ENCODE assay signal across 1 cellular context in genomic region chr10:28676968-28677888, GRCh38.
TF ChIP-seq lines count a peak whose summit lies in the region.

Gene BAMBI, plus strand, starts transcription at chr10:28677521. Its CDS starts 377 bp downstream, at chr10:28677898.

TF ChIP-seq in K562, 482 proteins besides CTCF, POLR2A, EP300 and RAD21 (continued from another document and continues in another):
- TF ChIP-seq, protein P1, sequence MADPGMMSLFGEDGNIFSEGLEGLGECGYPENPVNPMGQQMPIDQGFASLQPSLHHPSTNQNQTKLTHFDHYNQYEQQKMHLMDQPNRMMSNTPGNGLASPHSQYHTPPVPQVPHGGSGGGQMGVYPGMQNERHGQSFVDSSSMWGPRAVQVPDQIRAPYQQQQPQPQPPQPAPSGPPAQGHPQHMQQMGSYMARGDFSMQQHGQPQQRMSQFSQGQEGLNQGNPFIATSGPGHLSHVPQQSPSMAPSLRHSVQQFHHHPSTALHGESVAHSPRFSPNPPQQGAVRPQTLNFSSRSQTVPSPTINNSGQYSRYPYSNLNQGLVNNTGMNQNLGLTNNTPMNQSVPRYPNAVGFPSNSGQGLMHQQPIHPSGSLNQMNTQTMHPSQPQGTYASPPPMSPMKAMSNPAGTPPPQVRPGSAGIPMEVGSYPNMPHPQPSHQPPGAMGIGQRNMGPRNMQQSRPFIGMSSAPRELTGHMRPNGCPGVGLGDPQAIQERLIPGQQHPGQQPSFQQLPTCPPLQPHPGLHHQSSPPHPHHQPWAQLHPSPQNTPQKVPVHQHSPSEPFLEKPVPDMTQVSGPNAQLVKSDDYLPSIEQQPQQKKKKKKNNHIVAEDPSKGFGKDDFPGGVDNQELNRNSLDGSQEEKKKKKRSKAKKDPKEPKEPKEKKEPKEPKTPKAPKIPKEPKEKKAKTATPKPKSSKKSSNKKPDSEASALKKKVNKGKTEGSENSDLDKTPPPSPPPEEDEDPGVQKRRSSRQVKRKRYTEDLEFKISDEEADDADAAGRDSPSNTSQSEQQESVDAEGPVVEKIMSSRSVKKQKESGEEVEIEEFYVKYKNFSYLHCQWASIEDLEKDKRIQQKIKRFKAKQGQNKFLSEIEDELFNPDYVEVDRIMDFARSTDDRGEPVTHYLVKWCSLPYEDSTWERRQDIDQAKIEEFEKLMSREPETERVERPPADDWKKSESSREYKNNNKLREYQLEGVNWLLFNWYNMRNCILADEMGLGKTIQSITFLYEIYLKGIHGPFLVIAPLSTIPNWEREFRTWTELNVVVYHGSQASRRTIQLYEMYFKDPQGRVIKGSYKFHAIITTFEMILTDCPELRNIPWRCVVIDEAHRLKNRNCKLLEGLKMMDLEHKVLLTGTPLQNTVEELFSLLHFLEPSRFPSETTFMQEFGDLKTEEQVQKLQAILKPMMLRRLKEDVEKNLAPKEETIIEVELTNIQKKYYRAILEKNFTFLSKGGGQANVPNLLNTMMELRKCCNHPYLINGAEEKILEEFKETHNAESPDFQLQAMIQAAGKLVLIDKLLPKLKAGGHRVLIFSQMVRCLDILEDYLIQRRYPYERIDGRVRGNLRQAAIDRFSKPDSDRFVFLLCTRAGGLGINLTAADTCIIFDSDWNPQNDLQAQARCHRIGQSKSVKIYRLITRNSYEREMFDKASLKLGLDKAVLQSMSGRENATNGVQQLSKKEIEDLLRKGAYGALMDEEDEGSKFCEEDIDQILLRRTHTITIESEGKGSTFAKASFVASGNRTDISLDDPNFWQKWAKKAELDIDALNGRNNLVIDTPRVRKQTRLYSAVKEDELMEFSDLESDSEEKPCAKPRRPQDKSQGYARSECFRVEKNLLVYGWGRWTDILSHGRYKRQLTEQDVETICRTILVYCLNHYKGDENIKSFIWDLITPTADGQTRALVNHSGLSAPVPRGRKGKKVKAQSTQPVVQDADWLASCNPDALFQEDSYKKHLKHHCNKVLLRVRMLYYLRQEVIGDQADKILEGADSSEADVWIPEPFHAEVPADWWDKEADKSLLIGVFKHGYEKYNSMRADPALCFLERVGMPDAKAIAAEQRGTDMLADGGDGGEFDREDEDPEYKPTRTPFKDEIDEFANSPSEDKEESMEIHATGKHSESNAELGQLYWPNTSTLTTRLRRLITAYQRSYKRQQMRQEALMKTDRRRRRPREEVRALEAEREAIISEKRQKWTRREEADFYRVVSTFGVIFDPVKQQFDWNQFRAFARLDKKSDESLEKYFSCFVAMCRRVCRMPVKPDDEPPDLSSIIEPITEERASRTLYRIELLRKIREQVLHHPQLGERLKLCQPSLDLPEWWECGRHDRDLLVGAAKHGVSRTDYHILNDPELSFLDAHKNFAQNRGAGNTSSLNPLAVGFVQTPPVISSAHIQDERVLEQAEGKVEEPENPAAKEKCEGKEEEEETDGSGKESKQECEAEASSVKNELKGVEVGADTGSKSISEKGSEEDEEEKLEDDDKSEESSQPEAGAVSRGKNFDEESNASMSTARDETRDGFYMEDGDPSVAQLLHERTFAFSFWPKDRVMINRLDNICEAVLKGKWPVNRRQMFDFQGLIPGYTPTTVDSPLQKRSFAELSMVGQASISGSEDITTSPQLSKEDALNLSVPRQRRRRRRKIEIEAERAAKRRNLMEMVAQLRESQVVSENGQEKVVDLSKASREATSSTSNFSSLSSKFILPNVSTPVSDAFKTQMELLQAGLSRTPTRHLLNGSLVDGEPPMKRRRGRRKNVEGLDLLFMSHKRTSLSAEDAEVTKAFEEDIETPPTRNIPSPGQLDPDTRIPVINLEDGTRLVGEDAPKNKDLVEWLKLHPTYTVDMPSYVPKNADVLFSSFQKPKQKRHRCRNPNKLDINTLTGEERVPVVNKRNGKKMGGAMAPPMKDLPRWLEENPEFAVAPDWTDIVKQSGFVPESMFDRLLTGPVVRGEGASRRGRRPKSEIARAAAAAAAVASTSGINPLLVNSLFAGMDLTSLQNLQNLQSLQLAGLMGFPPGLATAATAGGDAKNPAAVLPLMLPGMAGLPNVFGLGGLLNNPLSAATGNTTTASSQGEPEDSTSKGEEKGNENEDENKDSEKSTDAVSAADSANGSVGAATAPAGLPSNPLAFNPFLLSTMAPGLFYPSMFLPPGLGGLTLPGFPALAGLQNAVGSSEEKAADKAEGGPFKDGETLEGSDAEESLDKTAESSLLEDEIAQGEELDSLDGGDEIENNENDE (IDR thresholded peaks at IDR 0.05; ENCODE audit: low read depth, low read length), result no peak
- TF ChIP-seq JUN (IDR thresholded peaks at IDR 0.05; ENCODE audit: borderline replicate concordance, low read depth, low read length), result peak; percentile 18; the same call in 1 of the 2 replicates
- 0 out of 2 replicates have a peak, but pooled peaks have one; percentile 27 for TF ChIP-seq JUN (CRISPR knock-in tag; IDR thresholded peaks at IDR 0.05; ENCODE audit: borderline replicate concordance)
- TF ChIP-seq NRF1 (conservative IDR thresholded peaks at IDR 0.05 in 1 of 2, IDR thresholded peaks at IDR 0.05 in 1 of 2), result peak; percentile 35 to 63; a peak in 2 of 4 replicates
- no peak for TF ChIP-seq TBL1XR1 (IDR thresholded peaks at IDR 0.05; ENCODE audit: low read length in 2 of 2)
- TF ChIP-seq PURB (CRISPR knock-in tag; IDR thresholded peaks at IDR 0.05; ENCODE audit: low read depth), result no peak
- TF ChIP-seq TGIF2 (CRISPR knock-in tag; IDR thresholded peaks at IDR 0.05), result no peak
- no peak for TF ChIP-seq HDAC3 (IDR thresholded peaks at IDR 0.05; ENCODE audit: borderline replicate concordance, partially characterized antibody)
- TF ChIP-seq NR3C1 (CRISPR knock-in tag; IDR thresholded peaks at IDR 0.05), result no peak
- no peak for TF ChIP-seq ZNF696 (CRISPR knock-in tag; conservative IDR thresholded peaks at IDR 0.05)
- TF ChIP-seq DPF2 (IDR thresholded peaks at IDR 0.05), result no peak
- TF ChIP-seq ZNF224 (CRISPR knock-in tag; IDR thresholded peaks at IDR 0.05), result no peak
- TF ChIP-seq MEIS2 (IDR thresholded peaks at IDR 0.05; ENCODE audit: partially characterized antibody), result peak; percentile 53
- TF ChIP-seq ZNF324 (CRISPR knock-in tag; IDR thresholded peaks at IDR 0.05), result no peak
- no peak for TF ChIP-seq ZKSCAN8 (CRISPR knock-in tag; IDR thresholded peaks at IDR 0.05)
- TF ChIP-seq IRF2 (CRISPR knock-in tag; IDR thresholded peaks at IDR 0.05), result no peak
- peak; percentile 43 to 87 for TF ChIP-seq NONO (IDR thresholded peaks at IDR 0.05; ENCODE audit: low read depth in 2 of 2, low read length in 1 of 2)
- TF ChIP-seq CHD2 (IDR thresholded peaks at IDR 0.05; ENCODE audit: low read depth, low read length), result no peak
- TF ChIP-seq PYGO2 (tag; IDR thresholded peaks at IDR 0.05), result no peak
- TF ChIP-seq CAMTA2 (CRISPR knock-in tag; conservative IDR thresholded peaks at IDR 0.05), result no peak
- TF ChIP-seq, protein P2, sequence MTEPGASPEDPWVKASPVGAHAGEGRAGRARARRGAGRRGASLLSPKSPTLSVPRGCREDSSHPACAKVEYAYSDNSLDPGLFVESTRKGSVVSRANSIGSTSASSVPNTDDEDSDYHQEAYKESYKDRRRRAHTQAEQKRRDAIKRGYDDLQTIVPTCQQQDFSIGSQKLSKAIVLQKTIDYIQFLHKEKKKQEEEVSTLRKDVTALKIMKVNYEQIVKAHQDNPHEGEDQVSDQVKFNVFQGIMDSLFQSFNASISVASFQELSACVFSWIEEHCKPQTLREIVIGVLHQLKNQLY (CRISPR knock-in tag; conservative IDR thresholded peaks at IDR 0.05), result no peak
- no peak for TF ChIP-seq TCFL5 (CRISPR knock-in tag; conservative IDR thresholded peaks at IDR 0.05)
- no peak for TF ChIP-seq FOXM1 (IDR thresholded peaks at IDR 0.05; ENCODE audit: low read depth)
- TF ChIP-seq FOXM1 (CRISPR knock-in tag; IDR thresholded peaks at IDR 0.05; ENCODE audit: low read depth), result no peak
- no peak for TF ChIP-seq GABPA (tag; conservative IDR thresholded peaks at IDR 0.05; ENCODE audit: low read depth)
- TF ChIP-seq ZNF23 (CRISPR knock-in tag; IDR thresholded peaks at IDR 0.05), result no peak
- peak; percentile 96 for TF ChIP-seq POLR2G (IDR thresholded peaks at IDR 0.05; ENCODE audit: low read depth, low read length)
- TF ChIP-seq RBM34 (IDR thresholded peaks at IDR 0.05; ENCODE audit: borderline replicate concordance, insufficient read depth, low read length), result no peak
- TF ChIP-seq, protein P3, sequence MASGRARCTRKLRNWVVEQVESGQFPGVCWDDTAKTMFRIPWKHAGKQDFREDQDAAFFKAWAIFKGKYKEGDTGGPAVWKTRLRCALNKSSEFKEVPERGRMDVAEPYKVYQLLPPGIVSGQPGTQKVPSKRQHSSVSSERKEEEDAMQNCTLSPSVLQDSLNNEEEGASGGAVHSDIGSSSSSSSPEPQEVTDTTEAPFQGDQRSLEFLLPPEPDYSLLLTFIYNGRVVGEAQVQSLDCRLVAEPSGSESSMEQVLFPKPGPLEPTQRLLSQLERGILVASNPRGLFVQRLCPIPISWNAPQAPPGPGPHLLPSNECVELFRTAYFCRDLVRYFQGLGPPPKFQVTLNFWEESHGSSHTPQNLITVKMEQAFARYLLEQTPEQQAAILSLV (tag; IDR thresholded peaks at IDR 0.05), result no peak
- TF ChIP-seq FOS (IDR thresholded peaks at IDR 0.05; ENCODE audit: extremely low read depth, insufficient read length), result peak; percentile 42
- 0 out of 2 replicates have a peak, but pooled peaks have one; percentile 18 for TF ChIP-seq RNF2 (IDR thresholded peaks at IDR 0.05)
- TF ChIP-seq ZNF316 (IDR thresholded peaks at IDR 0.05), result no peak
- no peak for TF ChIP-seq EWSR1 (IDR thresholded peaks at IDR 0.05; ENCODE audit: borderline replicate concordance, low read depth, partially characterized antibody)
- peak; percentile 93 for TF ChIP-seq HNRNPLL (IDR thresholded peaks at IDR 0.05; ENCODE audit: low read depth, low read length, poor library complexity, severe bottlenecking)
- no peak for TF ChIP-seq GABPB2 (CRISPR knock-in tag; conservative IDR thresholded peaks at IDR 0.05)
- no peak for TF ChIP-seq CHD4 (IDR thresholded peaks at IDR 0.05; ENCODE audit: insufficient read depth, insufficient replicate concordance, low read depth, low read length, poor library complexity, severe bottlenecking)
- TF ChIP-seq, protein P4, sequence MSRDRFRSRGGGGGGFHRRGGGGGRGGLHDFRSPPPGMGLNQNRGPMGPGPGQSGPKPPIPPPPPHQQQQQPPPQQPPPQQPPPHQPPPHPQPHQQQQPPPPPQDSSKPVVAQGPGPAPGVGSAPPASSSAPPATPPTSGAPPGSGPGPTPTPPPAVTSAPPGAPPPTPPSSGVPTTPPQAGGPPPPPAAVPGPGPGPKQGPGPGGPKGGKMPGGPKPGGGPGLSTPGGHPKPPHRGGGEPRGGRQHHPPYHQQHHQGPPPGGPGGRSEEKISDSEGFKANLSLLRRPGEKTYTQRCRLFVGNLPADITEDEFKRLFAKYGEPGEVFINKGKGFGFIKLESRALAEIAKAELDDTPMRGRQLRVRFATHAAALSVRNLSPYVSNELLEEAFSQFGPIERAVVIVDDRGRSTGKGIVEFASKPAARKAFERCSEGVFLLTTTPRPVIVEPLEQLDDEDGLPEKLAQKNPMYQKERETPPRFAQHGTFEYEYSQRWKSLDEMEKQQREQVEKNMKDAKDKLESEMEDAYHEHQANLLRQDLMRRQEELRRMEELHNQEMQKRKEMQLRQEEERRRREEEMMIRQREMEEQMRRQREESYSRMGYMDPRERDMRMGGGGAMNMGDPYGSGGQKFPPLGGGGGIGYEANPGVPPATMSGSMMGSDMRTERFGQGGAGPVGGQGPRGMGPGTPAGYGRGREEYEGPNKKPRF (IDR thresholded peaks at IDR 0.05; ENCODE audit: low read depth, low read length), result no peak
- TF ChIP-seq MYC (IDR thresholded peaks at IDR 0.05; ENCODE audit: low read depth, low read length), result peak; percentile 51
- TF ChIP-seq MYC (CRISPR knock-in tag; IDR thresholded peaks at IDR 0.05; ENCODE audit: borderline replicate concordance, low read depth), result no peak
- TF ChIP-seq HCFC1 (IDR thresholded peaks at IDR 0.05; ENCODE audit: low read depth, low read length), result peak; percentile 1; the same call in 1 of the 2 replicates
- TF ChIP-seq, protein P5, sequence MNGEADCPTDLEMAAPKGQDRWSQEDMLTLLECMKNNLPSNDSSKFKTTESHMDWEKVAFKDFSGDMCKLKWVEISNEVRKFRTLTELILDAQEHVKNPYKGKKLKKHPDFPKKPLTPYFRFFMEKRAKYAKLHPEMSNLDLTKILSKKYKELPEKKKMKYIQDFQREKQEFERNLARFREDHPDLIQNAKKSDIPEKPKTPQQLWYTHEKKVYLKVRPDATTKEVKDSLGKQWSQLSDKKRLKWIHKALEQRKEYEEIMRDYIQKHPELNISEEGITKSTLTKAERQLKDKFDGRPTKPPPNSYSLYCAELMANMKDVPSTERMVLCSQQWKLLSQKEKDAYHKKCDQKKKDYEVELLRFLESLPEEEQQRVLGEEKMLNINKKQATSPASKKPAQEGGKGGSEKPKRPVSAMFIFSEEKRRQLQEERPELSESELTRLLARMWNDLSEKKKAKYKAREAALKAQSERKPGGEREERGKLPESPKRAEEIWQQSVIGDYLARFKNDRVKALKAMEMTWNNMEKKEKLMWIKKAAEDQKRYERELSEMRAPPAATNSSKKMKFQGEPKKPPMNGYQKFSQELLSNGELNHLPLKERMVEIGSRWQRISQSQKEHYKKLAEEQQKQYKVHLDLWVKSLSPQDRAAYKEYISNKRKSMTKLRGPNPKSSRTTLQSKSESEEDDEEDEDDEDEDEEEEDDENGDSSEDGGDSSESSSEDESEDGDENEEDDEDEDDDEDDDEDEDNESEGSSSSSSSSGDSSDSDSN (IDR thresholded peaks at IDR 0.05; ENCODE audit: borderline replicate concordance in 1 of 2, low read depth in 2 of 2, low read length in 2 of 2), result peak in 1 of 2 experiments; percentile 59; a peak in 2 of 4 replicates
- no peak for TF ChIP-seq ASH1L (IDR thresholded peaks at IDR 0.05; ENCODE audit: borderline replicate concordance, low read depth, partially characterized antibody)
- TF ChIP-seq SIX5 (IDR thresholded peaks at IDR 0.05; ENCODE audit: borderline replicate concordance in 1 of 2, insufficient read depth in 1 of 2, low read depth in 1 of 2, low read length in 2 of 2), result no peak
- TF ChIP-seq ZNF197 (CRISPR knock-in tag; IDR thresholded peaks at IDR 0.05; ENCODE audit: low read depth), result no peak
- TF ChIP-seq, protein P6, sequence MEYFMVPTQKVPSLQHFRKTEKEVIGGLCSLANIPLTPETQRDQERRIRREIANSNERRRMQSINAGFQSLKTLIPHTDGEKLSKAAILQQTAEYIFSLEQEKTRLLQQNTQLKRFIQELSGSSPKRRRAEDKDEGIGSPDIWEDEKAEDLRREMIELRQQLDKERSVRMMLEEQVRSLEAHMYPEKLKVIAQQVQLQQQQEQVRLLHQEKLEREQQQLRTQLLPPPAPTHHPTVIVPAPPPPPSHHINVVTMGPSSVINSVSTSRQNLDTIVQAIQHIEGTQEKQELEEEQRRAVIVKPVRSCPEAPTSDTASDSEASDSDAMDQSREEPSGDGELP (CRISPR knock-in tag; IDR thresholded peaks at IDR 0.05; ENCODE audit: borderline replicate concordance), result no peak
- no peak for TF ChIP-seq PCBP1 (IDR thresholded peaks at IDR 0.05; ENCODE audit: low read depth, low read length, poor library complexity, severe bottlenecking)
- TF ChIP-seq FOXJ3 (CRISPR knock-in tag; IDR thresholded peaks at IDR 0.05), result no peak
- TF ChIP-seq RBFOX2 (IDR thresholded peaks at IDR 0.05; ENCODE audit: low read depth, low read length), result peak; percentile 91
- no peak for TF ChIP-seq PHTF2 (CRISPR knock-in tag; IDR thresholded peaks at IDR 0.05)
- no peak for TF ChIP-seq NFATC3 (IDR thresholded peaks at IDR 0.05)
